ENCODE assay signal across 1 cellular context in the genomic region with DNA sequence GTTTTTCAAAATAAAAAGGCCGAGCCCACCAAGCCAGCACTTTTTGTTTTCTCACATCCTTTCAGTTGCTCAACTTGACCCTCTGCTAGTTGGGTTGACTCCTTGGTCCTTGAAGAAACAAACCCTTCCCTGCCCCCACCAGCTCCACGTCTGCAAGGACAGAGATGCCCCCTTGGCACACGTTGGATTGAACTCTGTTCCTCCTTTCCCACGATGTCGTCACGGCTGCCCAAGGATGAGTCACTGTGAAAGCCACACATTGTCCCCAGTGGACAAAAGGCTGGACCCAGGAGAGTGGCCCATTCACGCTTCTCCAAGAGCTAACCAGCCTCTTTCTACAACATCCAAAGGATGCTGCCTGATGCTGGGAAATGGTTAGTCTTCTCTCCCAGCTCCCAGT.
TF ChIP-seq lines count a peak whose summit lies in the region.

No MANE protein-coding gene starts in this region.

TF ChIP-seq in H1, 55 proteins besides CTCF, POLR2A, EP300 and RAD21:
- TF ChIP-seq TCF12 (IDR thresholded peaks at IDR 0.05; ENCODE audit: low read depth, low read length) = no peak
- no peak for TF ChIP-seq ZNF274 (IDR thresholded peaks at IDR 0.05; ENCODE audit: borderline replicate concordance, extremely low read depth, low read length)
- TF ChIP-seq MAFK (IDR thresholded peaks at IDR 0.05; ENCODE audit: low read depth, low read length) = no peak
- TF ChIP-seq POU5F1 (IDR thresholded peaks at IDR 0.05; ENCODE audit: low read depth, low read length) = no peak
- no peak for TF ChIP-seq KDM4A (IDR thresholded peaks at IDR 0.05; ENCODE audit: low read depth, low read length, severe bottlenecking)
- TF ChIP-seq CTBP2 (IDR thresholded peaks at IDR 0.05; ENCODE audit: borderline replicate concordance, insufficient read depth, insufficient read length, low read length) = no peak
- TF ChIP-seq CREB1 (IDR thresholded peaks at IDR 0.05) = no peak
- no peak for TF ChIP-seq BCL11A (IDR thresholded peaks at IDR 0.05; ENCODE audit: low read depth in 2 of 2, low read length in 2 of 2)
- TF ChIP-seq CHD2 (IDR thresholded peaks at IDR 0.05; ENCODE audit: low read length) = no peak
- TF ChIP-seq NANOG (IDR thresholded peaks at IDR 0.05; ENCODE audit: insufficient read depth, low read depth, low read length, poor library complexity, severe bottlenecking) = no peak
- TF ChIP-seq TAF7 (optimal IDR thresholded peaks at IDR 0.05; ENCODE audit: borderline replicate concordance, low read depth, low read length) = no peak
- no peak for TF ChIP-seq TEAD4 (IDR thresholded peaks at IDR 0.05; ENCODE audit: low read depth, low read length)
- no peak for TF ChIP-seq TBP (IDR thresholded peaks at IDR 0.05; ENCODE audit: low read depth, low read length)
- TF ChIP-seq HDAC6 (IDR thresholded peaks at IDR 0.05; ENCODE audit: low read depth, low read length) = no peak
- TF ChIP-seq, protein P1, sequence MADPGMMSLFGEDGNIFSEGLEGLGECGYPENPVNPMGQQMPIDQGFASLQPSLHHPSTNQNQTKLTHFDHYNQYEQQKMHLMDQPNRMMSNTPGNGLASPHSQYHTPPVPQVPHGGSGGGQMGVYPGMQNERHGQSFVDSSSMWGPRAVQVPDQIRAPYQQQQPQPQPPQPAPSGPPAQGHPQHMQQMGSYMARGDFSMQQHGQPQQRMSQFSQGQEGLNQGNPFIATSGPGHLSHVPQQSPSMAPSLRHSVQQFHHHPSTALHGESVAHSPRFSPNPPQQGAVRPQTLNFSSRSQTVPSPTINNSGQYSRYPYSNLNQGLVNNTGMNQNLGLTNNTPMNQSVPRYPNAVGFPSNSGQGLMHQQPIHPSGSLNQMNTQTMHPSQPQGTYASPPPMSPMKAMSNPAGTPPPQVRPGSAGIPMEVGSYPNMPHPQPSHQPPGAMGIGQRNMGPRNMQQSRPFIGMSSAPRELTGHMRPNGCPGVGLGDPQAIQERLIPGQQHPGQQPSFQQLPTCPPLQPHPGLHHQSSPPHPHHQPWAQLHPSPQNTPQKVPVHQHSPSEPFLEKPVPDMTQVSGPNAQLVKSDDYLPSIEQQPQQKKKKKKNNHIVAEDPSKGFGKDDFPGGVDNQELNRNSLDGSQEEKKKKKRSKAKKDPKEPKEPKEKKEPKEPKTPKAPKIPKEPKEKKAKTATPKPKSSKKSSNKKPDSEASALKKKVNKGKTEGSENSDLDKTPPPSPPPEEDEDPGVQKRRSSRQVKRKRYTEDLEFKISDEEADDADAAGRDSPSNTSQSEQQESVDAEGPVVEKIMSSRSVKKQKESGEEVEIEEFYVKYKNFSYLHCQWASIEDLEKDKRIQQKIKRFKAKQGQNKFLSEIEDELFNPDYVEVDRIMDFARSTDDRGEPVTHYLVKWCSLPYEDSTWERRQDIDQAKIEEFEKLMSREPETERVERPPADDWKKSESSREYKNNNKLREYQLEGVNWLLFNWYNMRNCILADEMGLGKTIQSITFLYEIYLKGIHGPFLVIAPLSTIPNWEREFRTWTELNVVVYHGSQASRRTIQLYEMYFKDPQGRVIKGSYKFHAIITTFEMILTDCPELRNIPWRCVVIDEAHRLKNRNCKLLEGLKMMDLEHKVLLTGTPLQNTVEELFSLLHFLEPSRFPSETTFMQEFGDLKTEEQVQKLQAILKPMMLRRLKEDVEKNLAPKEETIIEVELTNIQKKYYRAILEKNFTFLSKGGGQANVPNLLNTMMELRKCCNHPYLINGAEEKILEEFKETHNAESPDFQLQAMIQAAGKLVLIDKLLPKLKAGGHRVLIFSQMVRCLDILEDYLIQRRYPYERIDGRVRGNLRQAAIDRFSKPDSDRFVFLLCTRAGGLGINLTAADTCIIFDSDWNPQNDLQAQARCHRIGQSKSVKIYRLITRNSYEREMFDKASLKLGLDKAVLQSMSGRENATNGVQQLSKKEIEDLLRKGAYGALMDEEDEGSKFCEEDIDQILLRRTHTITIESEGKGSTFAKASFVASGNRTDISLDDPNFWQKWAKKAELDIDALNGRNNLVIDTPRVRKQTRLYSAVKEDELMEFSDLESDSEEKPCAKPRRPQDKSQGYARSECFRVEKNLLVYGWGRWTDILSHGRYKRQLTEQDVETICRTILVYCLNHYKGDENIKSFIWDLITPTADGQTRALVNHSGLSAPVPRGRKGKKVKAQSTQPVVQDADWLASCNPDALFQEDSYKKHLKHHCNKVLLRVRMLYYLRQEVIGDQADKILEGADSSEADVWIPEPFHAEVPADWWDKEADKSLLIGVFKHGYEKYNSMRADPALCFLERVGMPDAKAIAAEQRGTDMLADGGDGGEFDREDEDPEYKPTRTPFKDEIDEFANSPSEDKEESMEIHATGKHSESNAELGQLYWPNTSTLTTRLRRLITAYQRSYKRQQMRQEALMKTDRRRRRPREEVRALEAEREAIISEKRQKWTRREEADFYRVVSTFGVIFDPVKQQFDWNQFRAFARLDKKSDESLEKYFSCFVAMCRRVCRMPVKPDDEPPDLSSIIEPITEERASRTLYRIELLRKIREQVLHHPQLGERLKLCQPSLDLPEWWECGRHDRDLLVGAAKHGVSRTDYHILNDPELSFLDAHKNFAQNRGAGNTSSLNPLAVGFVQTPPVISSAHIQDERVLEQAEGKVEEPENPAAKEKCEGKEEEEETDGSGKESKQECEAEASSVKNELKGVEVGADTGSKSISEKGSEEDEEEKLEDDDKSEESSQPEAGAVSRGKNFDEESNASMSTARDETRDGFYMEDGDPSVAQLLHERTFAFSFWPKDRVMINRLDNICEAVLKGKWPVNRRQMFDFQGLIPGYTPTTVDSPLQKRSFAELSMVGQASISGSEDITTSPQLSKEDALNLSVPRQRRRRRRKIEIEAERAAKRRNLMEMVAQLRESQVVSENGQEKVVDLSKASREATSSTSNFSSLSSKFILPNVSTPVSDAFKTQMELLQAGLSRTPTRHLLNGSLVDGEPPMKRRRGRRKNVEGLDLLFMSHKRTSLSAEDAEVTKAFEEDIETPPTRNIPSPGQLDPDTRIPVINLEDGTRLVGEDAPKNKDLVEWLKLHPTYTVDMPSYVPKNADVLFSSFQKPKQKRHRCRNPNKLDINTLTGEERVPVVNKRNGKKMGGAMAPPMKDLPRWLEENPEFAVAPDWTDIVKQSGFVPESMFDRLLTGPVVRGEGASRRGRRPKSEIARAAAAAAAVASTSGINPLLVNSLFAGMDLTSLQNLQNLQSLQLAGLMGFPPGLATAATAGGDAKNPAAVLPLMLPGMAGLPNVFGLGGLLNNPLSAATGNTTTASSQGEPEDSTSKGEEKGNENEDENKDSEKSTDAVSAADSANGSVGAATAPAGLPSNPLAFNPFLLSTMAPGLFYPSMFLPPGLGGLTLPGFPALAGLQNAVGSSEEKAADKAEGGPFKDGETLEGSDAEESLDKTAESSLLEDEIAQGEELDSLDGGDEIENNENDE (IDR thresholded peaks at IDR 0.05; ENCODE audit: insufficient replicate concordance, low read length) = no peak
- no peak for TF ChIP-seq PHF8 (conservative IDR thresholded peaks at IDR 0.05; ENCODE audit: low read depth, low read length)
